29 cellular contexts compared by ENCODE assay signal in the genomic region with DNA sequence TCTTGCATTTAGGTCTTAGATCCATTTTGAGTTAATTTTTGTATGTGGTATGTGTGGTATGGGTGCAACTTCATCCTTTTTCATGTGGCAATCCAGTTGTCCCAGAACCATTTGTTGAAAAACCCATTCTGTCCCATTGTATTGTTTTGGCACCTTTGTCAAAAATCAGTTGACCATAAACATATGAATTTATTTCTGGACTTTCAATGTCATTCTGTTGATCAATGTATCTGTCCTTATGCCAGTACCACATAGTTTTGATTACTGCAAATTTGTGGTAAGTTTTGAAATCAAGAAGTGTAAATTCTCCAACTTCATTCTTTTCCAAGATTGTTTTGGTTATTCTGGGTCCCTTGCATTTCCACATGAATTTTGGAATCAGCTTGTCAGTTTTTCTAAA.
"Had no signal": no experiment of that assay in that cellular context is flagged by ENCODE, and none has a peak within 500 bp of the region (broad histone marks: within the 10 kb centered on the region; RNA-seq: fewer than 3 reads in every experiment).

No MANE protein-coding gene starts in this region.

- H2AFZ ChIP-seq: hepatocyte had no signal

- FAIRE-seq: colon, endometrium, frontal cortex had no signal

- H3K4me3 ChIP-seq: coronary artery, dorsolateral prefrontal cortex, esophagus squamous epithelium, gastroesophageal sphincter, heart left ventricle, hepatocyte, left lung, lower lobe of right lung, mucosa of descending colon had no signal

- H3K27ac ChIP-seq: coronary artery, dorsolateral prefrontal cortex, epithelial cell of prostate, esophagus squamous epithelium, foreskin keratinocyte, gastroesophageal sphincter, heart left ventricle, hepatocyte, left lung, lower lobe of right lung had no signal

- H3K36me3 ChIP-seq: esophagus squamous epithelium, gastroesophageal sphincter, heart left ventricle, left lung, lower lobe of right lung had no signal

- ATAC-seq: effector memory CD8-positive, alpha-beta T cell; esophagus mucosa; foreskin keratinocyte; gastroesophageal sphincter; heart left ventricle; left cardiac atrium; left lung; left ventricle myocardium superior; lower lobe of right lung; mucosa of descending colon; naive thymus-derived CD8-positive, alpha-beta T cell had no signal

- H3K4me3 Mint-ChIP-seq: effector memory CD8-positive, alpha-beta T cell; endodermal cell; immature natural killer cell; mesothelial cell of epicardium; naive B cell; naive thymus-derived CD8-positive, alpha-beta T cell had no signal

- H3K4me2 ChIP-seq: hepatocyte had no signal

- H3K27me3 ChIP-seq: esophagus squamous epithelium, gastroesophageal sphincter, heart left ventricle, hepatocyte, left lung had no signal

- DNase-seq: dermis blood vessel endothelial cell; dorsolateral prefrontal cortex; effector CD8-positive, alpha-beta T cell; effector memory CD8-positive, alpha-beta T cell; endodermal cell; erythroblast; esophagus squamous epithelium; foreskin keratinocyte; heart left ventricle; hypothalamus; immature natural killer cell; islet precursor cell; left cardiac atrium; left lung; left ventricle myocardium superior; lower lobe of right lung; mesenchymal stem cell; mucosa of descending colon; naive B cell; naive thymus-derived CD8-positive, alpha-beta T cell had no signal

- H3K9me3 ChIP-seq: esophagus squamous epithelium, left lung, lower lobe of right lung, mucosa of descending colon had no signal

- H3K9me3 Mint-ChIP-seq: effector memory CD8-positive, alpha-beta T cell; immature natural killer cell had no signal

- H3K27ac Mint-ChIP-seq: effector memory CD8-positive, alpha-beta T cell; endodermal cell; immature natural killer cell; mesothelial cell of epicardium; naive thymus-derived CD8-positive, alpha-beta T cell had no signal

- H3K4me1 ChIP-seq: esophagus squamous epithelium, foreskin keratinocyte, gastroesophageal sphincter, left lung, lower lobe of right lung had no signal

- H3K4me1 Mint-ChIP-seq: endodermal cell; immature natural killer cell; mesothelial cell of epicardium; naive B cell; naive thymus-derived CD8-positive, alpha-beta T cell had no signal

- H3K79me2 ChIP-seq: hepatocyte had no signal

- H3K36me3 Mint-ChIP-seq: immature natural killer cell; naive B cell; naive thymus-derived CD8-positive, alpha-beta T cell had no signal
